Comparison of ENCODE assay signal across 8 cellular contexts in genomic region chr9:126914458-126915280, GRCh38. TPM values are rescaled to one million over a fixed set of nuclear protein-coding genes. Genes with fewer than 3 reads are reported as not detected.
DNase-seq lines count a peak whose midpoint lies in the region; ATAC-seq, FAIRE-seq and TF ChIP-seq lines count a peak whose summit lies in the region.

A gene with protein sequence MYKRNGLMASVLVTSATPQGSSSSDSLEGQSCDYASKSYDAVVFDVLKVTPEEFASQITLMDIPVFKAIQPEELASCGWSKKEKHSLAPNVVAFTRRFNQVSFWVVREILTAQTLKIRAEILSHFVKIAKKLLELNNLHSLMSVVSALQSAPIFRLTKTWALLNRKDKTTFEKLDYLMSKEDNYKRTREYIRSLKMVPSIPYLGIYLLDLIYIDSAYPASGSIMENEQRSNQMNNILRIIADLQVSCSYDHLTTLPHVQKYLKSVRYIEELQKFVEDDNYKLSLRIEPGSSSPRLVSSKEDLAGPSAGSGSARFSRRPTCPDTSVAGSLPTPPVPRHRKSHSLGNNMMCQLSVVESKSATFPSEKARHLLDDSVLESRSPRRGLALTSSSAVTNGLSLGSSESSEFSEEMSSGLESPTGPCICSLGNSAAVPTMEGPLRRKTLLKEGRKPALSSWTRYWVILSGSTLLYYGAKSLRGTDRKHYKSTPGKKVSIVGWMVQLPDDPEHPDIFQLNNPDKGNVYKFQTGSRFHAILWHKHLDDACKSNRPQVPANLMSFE (plus strand): TSS chr9:126914782. CDS start chr9:126962290, 47,508 bp downstream.

- peak; percentile 98 for ATAC-seq in HG02840 (IDR thresholded peaks at IDR 0.05; ENCODE audit: low FRiP score, unreplicated experiment)

- intact Hi-C loops in cardiac septum (cut with DNase I): no loop called here
- intact Hi-C loops in tibial artery (cut with DNase I; ENCODE audit: low total_unique reads): no loop called here

- H3K27ac ChIP-seq in parathyroid adenoma (peak within 1 kb of the TSS; percentile 32), tibial artery (peak within 1 kb of the TSS; percentile 50 to 60)

- H3K27me3 ChIP-seq in adipocyte (replicated peaks; ENCODE audit: control insufficient read depth, insufficient read depth, low read length) (peaks cover 13% of the 10 kb centered on the region), parathyroid adenoma (ENCODE audit: control insufficient read depth, insufficient read depth, low read length) (no peaks in the 10 kb centered on the region), tibial artery (no peaks in the 10 kb centered on the region)

- no peak for TF ChIP-seq POLR2A in GM12892 (IDR thresholded peaks at IDR 0.05; ENCODE audit: low read depth, low read length)

- H2AFZ ChIP-seq in parathyroid adenoma: peak within 1 kb of the TSS; percentile 69

- H3K36me3 ChIP-seq in adipocyte (ENCODE audit: control insufficient read depth, insufficient read depth, low read length, severe bottlenecking): no peaks in the 10 kb centered on the region
- H3K36me3 ChIP-seq in parathyroid adenoma (ENCODE audit: control insufficient read depth, insufficient read depth, low read length): no peaks in the 10 kb centered on the region
- H3K36me3 ChIP-seq in tibial artery: no peaks in the 10 kb centered on the region

- H3K9ac ChIP-seq in adipocyte (ENCODE audit: low read length) (no peak within 1 kb of the TSS), parathyroid adenoma (no peak within 1 kb of the TSS)

- peak; percentile 94 for FAIRE-seq in GM12892 (lab: Jason Lieb, UNC)

- H3K4me2 ChIP-seq in parathyroid adenoma (ENCODE audit: low read length): peak within 1 kb of the TSS; percentile 63

- TF ChIP-seq CTCF in parathyroid adenoma (IDR thresholded peaks at IDR 0.05) (no peak), tibial artery (IDR thresholded peaks at IDR 0.05) (peak in 1 of 2 experiments; percentile 18)

- H3K79me2 ChIP-seq in parathyroid adenoma: peaks cover 2% of the 10 kb centered on the region

- peaks cover 6% of the 10 kb centered on the region for H3K9me3 ChIP-seq in adipocyte (ENCODE audit: control insufficient read depth, low read length)
- no peaks in the 10 kb centered on the region for H3K9me3 ChIP-seq in parathyroid adenoma (ENCODE audit: control insufficient read depth, low read length)
- no peaks in the 10 kb centered on the region for H3K9me3 ChIP-seq in tibial artery

- H3K4me3 ChIP-seq in adipocyte (ENCODE audit: low read length) (peak within 1 kb of the TSS; percentile 74), parathyroid adenoma (ENCODE audit: low read depth, low read length) (peak within 1 kb of the TSS; percentile 45), tibial artery (peak within 1 kb of the TSS; percentile 60 to 62)

- no peaks in the 10 kb centered on the region for H3K4me1 ChIP-seq in adipocyte (ENCODE audit: control insufficient read depth, insufficient read depth, low read length)
- H3K4me1 ChIP-seq in parathyroid adenoma: no peaks in the 10 kb centered on the region
- peaks cover 0 to 11% (median 6%) of the 10 kb centered on the region in 4 donors for H3K4me1 ChIP-seq in tibial artery

- DNase-seq in GM12892 (ENCODE audit: insufficient read length) (peak; percentile 97), NCI-H1436 (lab: John Stamatoyannopoulos, UW) (peak; percentile 93), SW 1271 (lab: John Stamatoyannopoulos, UW) (peak; percentile 79 to 94), adipocyte (ENCODE audit: low read depth) (peak; percentile 98), cardiac septum (ENCODE audit: low spot score) (peak; percentile 97), tibial artery (peak; percentile 94 to 97)

RNA-seq across cellular contexts. Expression of the gene that starts here (rescaled TPM):
- polyA plus RNA-seq in GM12892 (2012; ENCODE audit: missing spikeins): 3.8 TPM
- total RNA-seq in cardiac septum: 21.8 TPM

Comparison
In these comparisons a context has a peak if more than half of its experiments do, and no peak if none do; other contexts are left out.
1. Peak in every context shown above with its lines: DNase-seq, ATAC-seq, H3K4me3 ChIP-seq and H3K27ac ChIP-seq.